Comparison of ENCODE assay signal across 16 cellular contexts in the genomic region with DNA sequence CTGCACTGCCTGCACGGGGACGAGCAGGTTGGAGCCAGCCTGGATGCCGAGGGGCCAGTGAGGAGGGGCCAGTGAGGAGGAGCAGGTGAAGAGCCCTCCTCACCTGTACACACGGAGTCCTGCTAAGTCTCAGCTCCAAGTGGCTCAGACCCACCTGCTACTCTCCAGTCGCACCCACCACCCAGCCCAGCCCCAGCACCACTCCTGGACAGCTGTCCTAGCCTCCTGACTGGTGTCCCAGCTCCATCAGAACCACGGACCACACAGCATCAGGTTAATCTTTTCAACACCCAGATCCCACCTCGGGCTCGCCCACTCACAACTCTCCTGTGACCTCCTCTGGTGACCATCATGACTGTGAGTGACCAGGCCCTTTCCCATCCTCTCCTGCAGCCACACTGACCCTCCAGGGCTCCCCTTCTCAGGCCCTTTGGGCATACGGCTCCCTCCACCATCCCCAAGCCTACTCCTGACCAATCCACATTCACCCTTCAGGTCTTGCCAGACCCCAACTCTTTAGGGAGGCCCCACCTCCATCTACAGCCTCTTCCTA. TPM values are rescaled to one million over a fixed set of nuclear protein-coding genes. Genes with fewer than 3 reads are reported as not detected.
DNase-seq lines count a peak whose midpoint lies in the region; ATAC-seq and TF ChIP-seq lines count a peak whose summit lies in the region.
"Had no signal": no experiment of that assay in that cellular context is flagged by ENCODE, and none has a peak within 500 bp of the region (broad histone marks: within the 10 kb centered on the region; RNA-seq: fewer than 3 reads in every experiment).

No MANE protein-coding gene starts in this region.

- H3K27ac ChIP-seq in lower lobe of right lung: peak overlapping the region; percentile 84

- no peaks in the 10 kb centered on the region for H3K27me3 ChIP-seq in lower lobe of right lung (ENCODE audit: low read depth)

- DNase-seq in activated T-cell treated with anti-CD3 and anti-CD28 coated beads, Interleukin-2, amount 50 U/mL, for 72 hours: no peak
- DNase-seq in activated T-cell treated with anti-CD3 and anti-CD28 coated beads, Interleukin-2, amount 50 U/mL, for 48 hours: no peak
- no peak for DNase-seq in activated naive CD4-positive, alpha-beta T cell treated with anti-CD3 and anti-CD28 coated beads, Interleukin-2, amount 50 U/mL, for 72 hours (ENCODE audit: low spot score in 2 of 2)
- DNase-seq in lower lobe of right lung (no peak), GM03348 (ENCODE audit: low spot score) (no peak), head of caudate nucleus (no peak)
- DNase-seq in stimulated activated naive CD8-positive, alpha-beta T cell treated with anti-CD3 and anti-CD28 coated beads, Interleukin-15, amount 100 ng/mL, for 72 hours: no peak
- no peak for DNase-seq in stimulated activated CD4-positive, alpha-beta T cell treated with anti-CD3 and anti-CD28 coated beads, Interleukin-15, amount 100 ng/mL, for 24 hours
- DNase-seq: ACHN, cerebellar nuclear complex, H9, NCI-H1105 treated with DMSO at 0.1 percent for 48 hours, NCI-H510A treated with DMSO at 0.1 percent for 48 hours, RPMI8226 had no signal

- peaks cover 36% of the 10 kb centered on the region for H3K4me1 Mint-ChIP-seq in activated T-cell treated with anti-CD3 and anti-CD28 coated beads, Interleukin-2, amount 50 U/mL, for 72 hours (ENCODE audit: low read depth)
- H3K4me1 Mint-ChIP-seq in stimulated activated naive CD8-positive, alpha-beta T cell treated with anti-CD3 and anti-CD28 coated beads, Interleukin-15, amount 100 ng/mL, for 72 hours: peaks cover 39% of the 10 kb centered on the region

- H3K4me3 Mint-ChIP-seq in activated T-cell treated with anti-CD3 and anti-CD28 coated beads, Interleukin-2, amount 50 U/mL, for 72 hours: peak overlapping the region; percentile 32 to 87
- H3K4me3 Mint-ChIP-seq in stimulated activated naive CD8-positive, alpha-beta T cell treated with anti-CD3 and anti-CD28 coated beads, Interleukin-15, amount 100 ng/mL, for 72 hours: peak overlapping the region in 1 of 2 donors; percentile 43
- H3K4me3 Mint-ChIP-seq: H9 had no signal

- H3K9me3 Mint-ChIP-seq in activated T-cell treated with anti-CD3 and anti-CD28 coated beads, Interleukin-2, amount 50 U/mL, for 72 hours: no peaks in the 10 kb centered on the region
- peaks cover 0 to 3% of the 10 kb centered on the region in 2 donors for H3K9me3 Mint-ChIP-seq in activated naive CD4-positive, alpha-beta T cell treated with anti-CD3 and anti-CD28 coated beads, Interleukin-2, amount 50 U/mL, for 72 hours
- no peaks in the 10 kb centered on the region for H3K9me3 Mint-ChIP-seq in stimulated activated naive CD8-positive, alpha-beta T cell treated with anti-CD3 and anti-CD28 coated beads, Interleukin-15, amount 100 ng/mL, for 72 hours
- H3K9me3 Mint-ChIP-seq: H9 had no signal

- H3K9me3 ChIP-seq in lower lobe of right lung: no peaks in the 10 kb centered on the region

- H3K36me3 ChIP-seq in lower lobe of right lung: no peaks in the 10 kb centered on the region

- ATAC-seq in activated T-cell treated with anti-CD3 and anti-CD28 coated beads, Interleukin-2, amount 50 U/mL, for 72 hours (replicated peaks in 1 of 2): no peak
- no peak for ATAC-seq in activated naive CD4-positive, alpha-beta T cell treated with anti-CD3 and anti-CD28 coated beads, Interleukin-2, amount 50 U/mL, for 72 hours
- ATAC-seq in lower lobe of right lung: no peak
- no peak for ATAC-seq in stimulated activated naive CD8-positive, alpha-beta T cell treated with anti-CD3 and anti-CD28 coated beads, Interleukin-15, amount 100 ng/mL, for 72 hours

- intact Hi-C loops in lower lobe of right lung (cut with DNase I): no loop called here
- intact Hi-C loops in head of caudate nucleus (cut with DNase I): no loop called here

- TF ChIP-seq CTCF in lower lobe of right lung (IDR thresholded peaks at IDR 0.05): no peak

- no peaks in the 10 kb centered on the region for H3K36me3 Mint-ChIP-seq in activated T-cell treated with anti-CD3 and anti-CD28 coated beads, Interleukin-2, amount 50 U/mL, for 72 hours (ENCODE audit: insufficient read depth in 2 of 2)
- no peaks in the 10 kb centered on the region for H3K36me3 Mint-ChIP-seq in activated naive CD4-positive, alpha-beta T cell treated with anti-CD3 and anti-CD28 coated beads, Interleukin-2, amount 50 U/mL, for 72 hours

- no peaks in the 10 kb centered on the region for H3K27me3 Mint-ChIP-seq in activated T-cell treated with anti-CD3 and anti-CD28 coated beads, Interleukin-2, amount 50 U/mL, for 72 hours (ENCODE audit: low read depth)
- H3K27me3 Mint-ChIP-seq in stimulated activated naive CD8-positive, alpha-beta T cell treated with anti-CD3 and anti-CD28 coated beads, Interleukin-15, amount 100 ng/mL, for 72 hours: no peaks in the 10 kb centered on the region

- peak overlapping the region; percentile 15 for H3K27ac Mint-ChIP-seq in activated T-cell treated with anti-CD3 and anti-CD28 coated beads, Interleukin-2, amount 50 U/mL, for 72 hours
- H3K27ac Mint-ChIP-seq in activated naive CD4-positive, alpha-beta T cell treated with anti-CD3 and anti-CD28 coated beads, Interleukin-2, amount 50 U/mL, for 72 hours: peak overlapping the region; percentile 86 to 95
- H3K27ac Mint-ChIP-seq in stimulated activated naive CD8-positive, alpha-beta T cell treated with anti-CD3 and anti-CD28 coated beads, Interleukin-15, amount 100 ng/mL, for 72 hours: peak overlapping the region; percentile 98 to 99
- H3K27ac Mint-ChIP-seq: H9 had no signal

- no peak overlapping the region for H3K4me3 ChIP-seq in lower lobe of right lung

- H3K4me1 ChIP-seq in lower lobe of right lung: peaks cover 73% of the 10 kb centered on the region

RNA-seq across cellular contexts. Expression of a gene that starts 13.8 kb away (rescaled TPM):
- total RNA-seq in activated T-cell treated with anti-CD3 and anti-CD28 coated beads, Interleukin-2, amount 50 U/mL, for 72 hours: under 1 TPM; 0.26 to 0.42 TPM
- under 1 TPM in 1 of 2 donors, not detected in 1; 0.18 TPM for total RNA-seq in activated naive CD4-positive, alpha-beta T cell treated with anti-CD3 and anti-CD28 coated beads, Interleukin-2, amount 50 U/mL, for 72 hours
- total RNA-seq in lower lobe of right lung: 12.1 TPM
- total RNA-seq: HT1080 had no signal

RNA-seq across cellular contexts. Expression of a gene that starts 21.0 kb away (rescaled TPM):
- 1 to 10 TPM; 1.1 TPM for total RNA-seq in activated T-cell treated with anti-CD3 and anti-CD28 coated beads, Interleukin-2, amount 50 U/mL, for 72 hours
- under 1 TPM in 1 of 2 donors, not detected in 1; 0.45 TPM for total RNA-seq in activated naive CD4-positive, alpha-beta T cell treated with anti-CD3 and anti-CD28 coated beads, Interleukin-2, amount 50 U/mL, for 72 hours
- 2.0 TPM for total RNA-seq in lower lobe of right lung
- total RNA-seq: HT1080 had no signal

RNA-seq across cellular contexts. Expression of a gene that starts 45.7 kb away (rescaled TPM):
- not detected for total RNA-seq in activated T-cell treated with anti-CD3 and anti-CD28 coated beads, Interleukin-2, amount 50 U/mL, for 72 hours
- total RNA-seq in activated naive CD4-positive, alpha-beta T cell treated with anti-CD3 and anti-CD28 coated beads, Interleukin-2, amount 50 U/mL, for 72 hours: not detected
- total RNA-seq in lower lobe of right lung: 2.6 TPM
- total RNA-seq: H9, HT1080, skeletal muscle tissue had no signal

Comparison
In these comparisons a context has a peak if more than half of its experiments do, and no peak if none do; other contexts are left out.
1. H3K27ac Mint-ChIP-seq: peak in every context shown above with its lines; median percentile 98 in stimulated activated naive CD8-positive, alpha-beta T cell treated with anti-CD3 and anti-CD28 coated beads, Interleukin-15, amount 100 ng/mL, for 72 hours; 90 in activated naive CD4-positive, alpha-beta T cell treated with anti-CD3 and anti-CD28 coated beads, Interleukin-2, amount 50 U/mL, for 72 hours; 15 in activated T-cell treated with anti-CD3 and anti-CD28 coated beads, Interleukin-2, amount 50 U/mL, for 72 hours.